ENCODE assay signal across 27 cellular contexts in the genomic region with DNA sequence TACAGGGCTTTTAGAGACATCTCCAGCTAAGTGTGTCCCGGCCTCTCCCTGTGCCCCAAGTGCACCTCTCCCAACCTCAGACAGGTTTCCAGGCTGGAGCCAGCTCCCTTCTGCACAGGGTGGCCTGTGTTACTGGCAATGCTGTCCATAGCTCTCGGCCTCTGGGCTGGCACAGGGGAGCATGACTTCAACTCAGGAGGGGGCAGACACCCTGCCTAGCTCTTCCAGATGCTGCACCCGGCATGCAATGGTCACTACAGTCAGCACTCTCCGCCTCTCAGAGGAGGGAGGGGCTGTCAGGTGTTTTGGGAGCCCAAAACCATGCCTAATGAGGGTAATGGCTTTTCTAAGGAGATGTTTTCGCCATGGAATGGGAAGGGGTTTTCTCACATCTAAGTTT. TPM values are rescaled to one million over a fixed set of nuclear protein-coding genes. Genes with fewer than 3 reads are reported as not detected.
DNase-seq lines count a peak whose midpoint lies in the region; ATAC-seq and TF ChIP-seq lines count a peak whose summit lies in the region.
"Had no signal": no experiment of that assay in that cellular context is flagged by ENCODE, and none has a peak within 500 bp of the region (broad histone marks: within the 10 kb centered on the region; RNA-seq: fewer than 3 reads in every experiment).

No MANE protein-coding gene starts in this region.

- TF ChIP-seq CTCF in RWPE1 (conservative IDR thresholded peaks at IDR 0.05; ENCODE audit: low read depth): no peak
- TF ChIP-seq CTCF in mesothelial cell of epicardium (IDR thresholded peaks at IDR 0.05; ENCODE audit: unreplicated experiment): no peak

- H3K9me2 ChIP-seq in GM23248 (ENCODE audit: insufficient read depth): no peaks in the 10 kb centered on the region

- H3K79me2 ChIP-seq in GM23248 (ENCODE audit: insufficient read depth): peaks cover 35% of the 10 kb centered on the region

- in situ Hi-C loops in GM23248 (cut with MboI): no loop called here

- peaks cover 42 to 62% (median 52%) of the 10 kb centered on the region in 10 experiments for H3K4me1 ChIP-seq in BLaER1 treated with 17β-estradiol and CSF1 and Interleukin-3, amounts not matched to agents 10 nM and 100 nM
- H3K4me1 ChIP-seq in GM23248 (ENCODE audit: insufficient read depth): peaks cover 20% of the 10 kb centered on the region

- H3F3A ChIP-seq in GM23248 (ENCODE audit: insufficient read depth): peaks cover 12% of the 10 kb centered on the region; the same call in 1 of the 2 replicates

- peak overlapping the region; percentile 1 to 88 (median 27); a peak in 13 of 22 replicates for H3K4me2 ChIP-seq in BLaER1 treated with 17β-estradiol and CSF1 and Interleukin-3, amounts not matched to agents 10 nM and 100 nM
- H3K4me2 ChIP-seq in GM23248 (ENCODE audit: unreplicated experiment): no peak overlapping the region

- H4K20me1 ChIP-seq in BLaER1 treated with 17β-estradiol and CSF1 and Interleukin-3, amounts not matched to agents 10 nM and 100 nM: peaks cover 2 to 81% (median 68%) of the 10 kb centered on the region in 11 experiments; a peak in 20 of 22 replicates
- H4K20me1 ChIP-seq in GM23248 (ENCODE audit: insufficient read depth): no peaks in the 10 kb centered on the region

- H3K27ac Mint-ChIP-seq in mesothelial cell of epicardium: peak overlapping the region; percentile 47
- H3K27ac Mint-ChIP-seq in stimulated activated naive CD8-positive, alpha-beta T cell treated with anti-CD3 and anti-CD28 coated beads, Interleukin-15, amount 100 ng/mL, for 72 hours: no peak overlapping the region
- H3K27ac Mint-ChIP-seq in stimulated activated naive B cell treated with anti-CD40 and anti-IgM and Interleukin-4, amounts not matched to agents 10 μg/mL and 1 μg/mL and 100 μg/mL, for 72 hours: no peak overlapping the region

- H3K27ac ChIP-seq in BLaER1 treated with 17β-estradiol and CSF1 and Interleukin-3, amounts not matched to agents 10 nM and 100 nM: no peak overlapping the region
- H3K27ac ChIP-seq in GM23248 (peak overlapping the region; percentile 84), RWPE1 (peak overlapping the region; percentile 59)

- peaks cover 8% of the 10 kb centered on the region for H3K36me3 Mint-ChIP-seq in mesothelial cell of epicardium
- peaks cover 13% of the 10 kb centered on the region in 2 donors for H3K36me3 Mint-ChIP-seq in stimulated activated naive B cell treated with anti-CD40 and anti-IgM and Interleukin-4, amounts not matched to agents 10 μg/mL and 1 μg/mL and 100 μg/mL, for 72 hours
- H3K36me3 Mint-ChIP-seq: naive B cell had no signal

- H3K4me3 Mint-ChIP-seq in mesothelial cell of epicardium: no peak overlapping the region
- H3K4me3 Mint-ChIP-seq in stimulated activated naive CD8-positive, alpha-beta T cell treated with anti-CD3 and anti-CD28 coated beads, Interleukin-15, amount 100 ng/mL, for 72 hours: no peak overlapping the region
- H3K4me3 Mint-ChIP-seq in stimulated activated naive B cell treated with anti-CD40 and anti-IgM and Interleukin-4, amounts not matched to agents 10 μg/mL and 1 μg/mL and 100 μg/mL, for 72 hours: no peak overlapping the region
- H3K4me3 Mint-ChIP-seq: activated CD8-positive, alpha-beta memory T cell treated with anti-CD3 and anti-CD28 coated beads, Interleukin-2, amount 10 ng/mL, durations not matched to agents 7 days and 5 days; activated naive CD4-positive, alpha-beta T cell treated with anti-CD3 and anti-CD28 coated beads for 36 hours; central memory CD8-positive, alpha-beta T cell; dendritic cell treated with granulocyte-macrophage colony-stimulating factor and Interleukin-4, amounts not matched to agents 40 ng/mL and 50 ng/mL, for 4 days; stimulated activated memory B cell treated with anti-CD40 and anti-IgM and Interleukin-4, amounts not matched to agents 10 μg/mL and 1 μg/mL and 100 μg/mL, for 72 hours had no signal

- no peaks in the 10 kb centered on the region for H3K27me3 Mint-ChIP-seq in mesothelial cell of epicardium (ENCODE audit: low read depth)
- H3K27me3 Mint-ChIP-seq in stimulated activated naive CD8-positive, alpha-beta T cell treated with anti-CD3 and anti-CD28 coated beads, Interleukin-15, amount 100 ng/mL, for 72 hours: no peaks in the 10 kb centered on the region
- H3K27me3 Mint-ChIP-seq in stimulated activated naive B cell treated with anti-CD40 and anti-IgM and Interleukin-4, amounts not matched to agents 10 μg/mL and 1 μg/mL and 100 μg/mL, for 72 hours: no peaks in the 10 kb centered on the region
- H3K27me3 Mint-ChIP-seq: activated CD8-positive, alpha-beta memory T cell treated with anti-CD3 and anti-CD28 coated beads, Interleukin-2, amount 10 ng/mL, durations not matched to agents 7 days and 5 days; central memory CD8-positive, alpha-beta T cell; dendritic cell treated with granulocyte-macrophage colony-stimulating factor and Interleukin-4, amounts not matched to agents 40 ng/mL and 50 ng/mL, for 4 days; naive B cell; stimulated activated memory B cell treated with anti-CD40 and anti-IgM and Interleukin-4, amounts not matched to agents 10 μg/mL and 1 μg/mL and 100 μg/mL, for 72 hours had no signal

- H3K4me3 ChIP-seq in BLaER1 treated with 17β-estradiol and CSF1 and Interleukin-3, amounts not matched to agents 10 nM and 100 nM: no peak overlapping the region
- no peak overlapping the region for H3K4me3 ChIP-seq in GM23248
- H3K4me3 ChIP-seq: adrenal gland, body of pancreas, heart left ventricle, psoas muscle had no signal

- H3K4me1 Mint-ChIP-seq in mesothelial cell of epicardium: peaks cover 17% of the 10 kb centered on the region
- H3K4me1 Mint-ChIP-seq in stimulated activated naive CD8-positive, alpha-beta T cell treated with anti-CD3 and anti-CD28 coated beads, Interleukin-15, amount 100 ng/mL, for 72 hours: peaks cover 21% of the 10 kb centered on the region
- H3K4me1 Mint-ChIP-seq in stimulated activated naive B cell treated with anti-CD40 and anti-IgM and Interleukin-4, amounts not matched to agents 10 μg/mL and 1 μg/mL and 100 μg/mL, for 72 hours: peaks cover 12 to 28% of the 10 kb centered on the region in 2 donors

- H3K9me3 ChIP-seq in BLaER1 treated with 17β-estradiol and CSF1 and Interleukin-3, amounts not matched to agents 10 nM and 100 nM (replicated peaks in 1 of 11): 0 out of 22 replicates have a peak, but pooled peaks cover 0 to 9% (median 0%) of the 10 kb centered on the region in 11 experiments
- no peaks in the 10 kb centered on the region for H3K9me3 ChIP-seq in GM23248 (ENCODE audit: low read depth)
- H3K9me3 ChIP-seq: adrenal gland, body of pancreas, heart left ventricle, psoas muscle had no signal

- H2AFZ ChIP-seq in GM23248: no peak overlapping the region

- POLR2A ChIA-PET in RWPE1 (lab: Yijun Ruan, JAX; ENCODE audit: low non-redundant PET): no interaction called here

- DNase-seq in GM23248 (no peak), RWPE1 (ENCODE audit: low spot score) (no peak), mesothelial cell of epicardium (ENCODE audit: low spot score in 2 of 2, unreplicated experiment in 2 of 2) (no peak), HCEC 1CT (no peak)
- DNase-seq in stimulated activated naive CD8-positive, alpha-beta T cell treated with anti-CD3 and anti-CD28 coated beads, Interleukin-15, amount 100 ng/mL, for 72 hours: no peak
- DNase-seq in stimulated activated naive B cell treated with anti-CD40 and anti-IgM and Interleukin-4, amounts not matched to agents 10 μg/mL and 1 μg/mL and 100 μg/mL, for 72 hours: no peak
- DNase-seq in stimulated activated CD4-positive, alpha-beta T cell treated with anti-CD3 and anti-CD28 coated beads, Interleukin-2, amount 100 ng/mL, for 48 hours: no peak
- DNase-seq: activated CD8-positive, alpha-beta memory T cell treated with anti-CD3 and anti-CD28 coated beads, Interleukin-2, amount 10 ng/mL, durations not matched to agents 7 days and 5 days; adrenal gland; body of pancreas; foreskin melanocyte; heart left ventricle; naive B cell; NCI-H1092; NCI-H1694 treated with DMSO at 0.1 percent for 48 hours; NCI-H2171 treated with DMSO at 0.1 percent for 48 hours; NCI-H510A treated with DMSO at 0.1 percent for 48 hours; nucleus accumbens; PC-3; Right ventricle myocardium superior; T-helper 2 cell had no signal

- 77 to 80% methylated on average over 4 of the region's 5 CpGs for WGBS in GM23248 (ENCODE audit: low coverage in 1 of 2, low lambda C conversion rate in 2 of 2, missing lambda C conversion rate in 2 of 2), 2 experiments

- 0 out of 22 replicates have a peak overlapping the region, but pooled peaks of 2 of the 11 experiments have one; percentile 10 to 37 for H3K9ac ChIP-seq in BLaER1 treated with 17β-estradiol and CSF1 and Interleukin-3, amounts not matched to agents 10 nM and 100 nM
- H3K9ac ChIP-seq in GM23248: peak overlapping the region; percentile 92; the same call in 1 of the 2 replicates

- CTCF ChIA-PET in RWPE1 (lab: Yijun Ruan, JAX): no interaction called here

- H3K36me3 ChIP-seq in BLaER1 treated with 17β-estradiol and CSF1 and Interleukin-3, amounts not matched to agents 10 nM and 100 nM: peaks cover 6 to 26% (median 19%) of the 10 kb centered on the region in 11 experiments; a peak in 20 of 22 replicates
- no peaks in the 10 kb centered on the region for H3K36me3 ChIP-seq in GM23248 (ENCODE audit: low read depth)

- peaks cover 4% of the 10 kb centered on the region for H3K9me3 Mint-ChIP-seq in mesothelial cell of epicardium
- H3K9me3 Mint-ChIP-seq in stimulated activated naive CD8-positive, alpha-beta T cell treated with anti-CD3 and anti-CD28 coated beads, Interleukin-15, amount 100 ng/mL, for 72 hours: no peaks in the 10 kb centered on the region
- H3K9me3 Mint-ChIP-seq in stimulated activated naive B cell treated with anti-CD40 and anti-IgM and Interleukin-4, amounts not matched to agents 10 μg/mL and 1 μg/mL and 100 μg/mL, for 72 hours: no peaks in the 10 kb centered on the region
- H3K9me3 Mint-ChIP-seq: activated naive CD4-positive, alpha-beta T cell treated with anti-CD3 and anti-CD28 coated beads for 36 hours; central memory CD8-positive, alpha-beta T cell; dendritic cell treated with granulocyte-macrophage colony-stimulating factor and Interleukin-4, amounts not matched to agents 40 ng/mL and 50 ng/mL, for 4 days; stimulated activated memory B cell treated with anti-CD40 and anti-IgM and Interleukin-4, amounts not matched to agents 10 μg/mL and 1 μg/mL and 100 μg/mL, for 72 hours had no signal

- no peak for ATAC-seq in stimulated activated naive CD8-positive, alpha-beta T cell treated with anti-CD3 and anti-CD28 coated beads, Interleukin-15, amount 100 ng/mL, for 72 hours
- ATAC-seq in stimulated activated naive B cell treated with anti-CD40 and anti-IgM and Interleukin-4, amounts not matched to agents 10 μg/mL and 1 μg/mL and 100 μg/mL, for 72 hours (replicated peaks): no peak
- ATAC-seq: activated CD8-positive, alpha-beta memory T cell treated with anti-CD3 and anti-CD28 coated beads, Interleukin-2, amount 10 ng/mL, durations not matched to agents 7 days and 5 days; body of pancreas; heart left ventricle; PC-3; stimulated activated memory B cell treated with anti-CD40 and anti-IgM and Interleukin-4, amounts not matched to agents 10 μg/mL and 1 μg/mL and 100 μg/mL, for 72 hours had no signal

- peaks cover 69 to 92% (median 85%) of the 10 kb centered on the region in 11 experiments for H3K27me3 ChIP-seq in BLaER1 treated with 17β-estradiol and CSF1 and Interleukin-3, amounts not matched to agents 10 nM and 100 nM
- no peaks in the 10 kb centered on the region for H3K27me3 ChIP-seq in GM23248 (replicated peaks; ENCODE audit: insufficient read depth)
- H3K27me3 ChIP-seq: body of pancreas had no signal

RNA-seq across cellular contexts. Expression of gene IRAK1, which starts 2.4 kb away (rescaled TPM):
- total RNA-seq in GM23248 (2014; rRNA removed; shearing (Covaris generic)): 45.3 and 54.7 TPM in 2 replicates
- polyA plus RNA-seq in GM23248 (2016; fragmentation: Nextera tagmentation; extraction: Ambion mirVana): 58.7 and 58.8 TPM in 2 replicates
- 64.9 to 73.4 TPM (median 69.1 TPM) in 3 replicates for total RNA-seq in mesothelial cell of epicardium

RNA-seq across cellular contexts. Expression of gene TMEM187, which starts 49.6 kb away (rescaled TPM):
- total RNA-seq in GM23248 (2014; rRNA removed; shearing (Covaris generic)): 7.6 and 9.9 TPM in 2 replicates
- 8.5 and 10.0 TPM in 2 replicates for polyA plus RNA-seq in GM23248 (2016; fragmentation: Nextera tagmentation; extraction: Ambion mirVana)
- 11.5 to 15.0 TPM (median 14.2 TPM) in 3 replicates for total RNA-seq in mesothelial cell of epicardium

RNA-seq across cellular contexts. Expression of gene HCFC1, which starts 50.5 kb away (rescaled TPM):
- 24.0 and 26.4 TPM in 2 replicates for total RNA-seq in GM23248 (2014; rRNA removed; shearing (Covaris generic))
- 12.5 and 12.6 TPM in 2 replicates for polyA plus RNA-seq in GM23248 (2016; fragmentation: Nextera tagmentation; extraction: Ambion mirVana)
- 96.3 to 99.9 TPM (median 98.5 TPM) in 3 replicates for total RNA-seq in mesothelial cell of epicardium

Comparison
In these comparisons a context has a peak if more than half of its experiments do, and no peak if none do; other contexts are left out.
1. H3K27ac ChIP-seq: peak in GM23248 (single experiment) and RWPE1 (single experiment); none in BLaER1 treated with 17β-estradiol and CSF1 and Interleukin-3, amounts not matched to agents 10 nM and 100 nM (0 of 11).